Comparison of ENCODE assay signal across 31 cellular contexts in the genomic region with DNA sequence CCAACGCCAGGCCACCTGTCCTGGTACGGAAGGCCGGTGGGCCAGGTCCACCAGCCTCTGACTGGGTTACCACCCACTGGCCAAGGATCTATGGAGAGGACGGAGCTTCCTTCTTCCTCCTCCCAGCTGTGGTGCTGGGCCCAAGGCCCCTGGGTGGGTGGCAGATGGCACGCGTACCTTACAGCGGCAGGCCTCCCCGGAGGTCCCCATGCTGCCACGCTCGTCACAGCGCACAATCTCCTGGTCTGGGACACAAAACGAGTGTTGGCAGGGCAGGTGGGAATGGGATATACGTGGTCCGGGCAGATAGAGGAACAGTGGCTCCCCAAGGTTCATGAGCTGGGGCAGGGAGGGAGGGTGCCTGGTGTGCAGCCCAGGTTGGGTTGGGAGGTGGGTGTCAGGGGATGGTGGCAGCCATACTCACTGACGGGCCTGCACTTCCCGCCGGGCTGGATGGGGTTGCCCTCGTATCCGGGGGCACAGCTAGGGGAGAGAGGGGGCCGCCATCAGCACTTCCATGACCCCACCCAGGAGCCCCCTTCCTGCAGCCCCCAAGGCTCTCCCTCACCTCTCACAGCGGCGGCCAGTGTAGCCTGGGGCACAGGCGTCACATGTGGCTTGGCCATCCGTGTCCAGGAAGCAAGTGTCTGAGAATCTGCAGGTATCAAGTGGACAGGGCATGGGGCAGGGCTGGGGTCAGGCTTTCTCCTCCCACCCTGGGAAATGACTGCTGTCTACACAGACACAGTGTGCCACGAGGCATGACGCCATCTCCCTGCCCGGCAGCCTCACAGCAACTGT.
"Had no signal": no experiment of that assay in that cellular context is flagged by ENCODE, and none has a peak within 500 bp of the region (broad histone marks: within the 10 kb centered on the region; RNA-seq: fewer than 3 reads in every experiment).

No MANE protein-coding gene starts in this region.

- H3K27me3 ChIP-seq: ovary, right lobe of liver, sigmoid colon, suprapubic skin, testis, tibial artery, transverse colon, upper lobe of right lung, uterus had no signal

- H3K9me3 Mint-ChIP-seq: naive thymus-derived CD8-positive, alpha-beta T cell; natural killer cell treated with Interleukin-12 subunit alpha and Interleukin-12 subunit beta and Interleukin-15 and Interleukin-18, amount 100 ng/mL, for 72 hours; nephron progenitor cell; neural crest cell; stimulated activated memory B cell treated with anti-CD40 and anti-IgM and Interleukin-4, amounts not matched to agents 10 μg/mL and 1 μg/mL and 100 μg/mL, for 72 hours; stimulated activated naive CD8-positive, alpha-beta T cell treated with anti-CD3 and anti-CD28 coated beads, Interleukin-15, amount 100 ng/mL, for 72 hours; type B pancreatic cell had no signal

- H3K79me2 ChIP-seq: parathyroid adenoma had no signal

- H3K27ac Mint-ChIP-seq: natural killer cell treated with Interleukin-12 subunit alpha and Interleukin-12 subunit beta and Interleukin-15 and Interleukin-18, amount 100 ng/mL, for 72 hours; progenitor cell of endocrine pancreas; stimulated activated memory B cell treated with anti-CD40 and anti-IgM and Interleukin-4, amounts not matched to agents 10 μg/mL and 1 μg/mL and 100 μg/mL, for 72 hours; type B pancreatic cell had no signal

- H3K9ac ChIP-seq: parathyroid adenoma had no signal

- FAIRE-seq: small intestine had no signal

- H2AFZ ChIP-seq: parathyroid adenoma had no signal

- H3K4me3 Mint-ChIP-seq: naive thymus-derived CD8-positive, alpha-beta T cell; natural killer cell treated with Interleukin-12 subunit alpha and Interleukin-12 subunit beta and Interleukin-15 and Interleukin-18, amount 100 ng/mL, for 72 hours; nephron progenitor cell; neural crest cell; stimulated activated memory B cell treated with anti-CD40 and anti-IgM and Interleukin-4, amounts not matched to agents 10 μg/mL and 1 μg/mL and 100 μg/mL, for 72 hours; stimulated activated naive CD8-positive, alpha-beta T cell treated with anti-CD3 and anti-CD28 coated beads, Interleukin-15, amount 100 ng/mL, for 72 hours; type B pancreatic cell had no signal

- H3K9me3 ChIP-seq: ovary, psoas muscle, right lobe of liver, sigmoid colon, suprapubic skin, testis, tibial artery, transverse colon, upper lobe of right lung, uterus had no signal

- ATAC-seq: naive thymus-derived CD8-positive, alpha-beta T cell; natural killer cell treated with Interleukin-12 subunit alpha and Interleukin-12 subunit beta and Interleukin-15 and Interleukin-18, amount 100 ng/mL, for 72 hours; psoas muscle; right cardiac atrium; right lobe of liver; stimulated activated memory B cell treated with anti-CD40 and anti-IgM and Interleukin-4, amounts not matched to agents 10 μg/mL and 1 μg/mL and 100 μg/mL, for 72 hours; stimulated activated naive CD8-positive, alpha-beta T cell treated with anti-CD3 and anti-CD28 coated beads, Interleukin-15, amount 100 ng/mL, for 72 hours; stimulated activated naive CD8-positive, alpha-beta T cell treated with anti-CD3 and anti-CD28 coated beads, Interleukin-15, Interleukin-2, amounts not matched to agents 100 U/mL and 50 U/mL, for 24 hours; upper lobe of right lung had no signal

- DNase-seq: naive thymus-derived CD8-positive, alpha-beta T cell; nephron progenitor cell; occipital lobe; ovary; posterior cingulate gyrus; right lobe of liver; sigmoid colon; small intestine; stimulated activated CD4-positive, alpha-beta T cell treated with anti-CD3 and anti-CD28 coated beads, Interleukin-12 subunit alpha, Interleukin-12 subunit beta, amount 100 ng/mL, for 4 hours; stimulated activated CD4-positive, alpha-beta T cell treated with anti-CD3 and anti-CD28 coated beads, Interleukin-1b, Interleukin-23, amount 100 ng/mL, for 48 hours; stimulated activated CD4-positive, alpha-beta T cell treated with anti-CD3 and anti-CD28 coated beads, Interleukin-4, amount 100 ng/mL, for 1 hour; stimulated activated CD4-positive, alpha-beta T cell treated with anti-CD3 and anti-CD28 coated beads, Interleukin-4, amount 100 ng/mL, for 4 hours; stimulated activated CD8-positive, alpha-beta memory T cell treated with anti-CD3 and anti-CD28 coated beads, Interleukin-4, amount 100 ng/mL, for 48 hours; stimulated activated naive CD4-positive, alpha-beta T cell; stimulated activated naive CD8-positive, alpha-beta T cell treated with anti-CD3 and anti-CD28 coated beads, Interleukin-15, amount 100 ng/mL, for 72 hours; stimulated activated naive CD8-positive, alpha-beta T cell treated with anti-CD3 and anti-CD28 coated beads, Interleukin-15, Interleukin-2, amounts not matched to agents 100 U/mL and 50 U/mL, for 24 hours; substantia nigra; testis; tibial artery; transverse colon; upper lobe of right lung; uterus had no signal

- H3K4me1 Mint-ChIP-seq: naive thymus-derived CD8-positive, alpha-beta T cell; neural crest cell; stimulated activated memory B cell treated with anti-CD40 and anti-IgM and Interleukin-4, amounts not matched to agents 10 μg/mL and 1 μg/mL and 100 μg/mL, for 72 hours; stimulated activated naive CD8-positive, alpha-beta T cell treated with anti-CD3 and anti-CD28 coated beads, Interleukin-15, amount 100 ng/mL, for 72 hours had no signal

- H3K36me3 ChIP-seq: ovary, right lobe of liver, uterus had no signal

- H3K4me1 ChIP-seq: parathyroid adenoma, psoas muscle, right lobe of liver, suprapubic skin, testis, transverse colon, upper lobe of right lung, uterus had no signal

- H3K4me3 ChIP-seq: ovary, psoas muscle, right lobe of liver, sigmoid colon, suprapubic skin, testis, tibial artery, transverse colon, upper lobe of right lung, uterus had no signal

- H3K27me3 Mint-ChIP-seq: naive thymus-derived CD8-positive, alpha-beta T cell; natural killer cell treated with Interleukin-12 subunit alpha and Interleukin-12 subunit beta and Interleukin-15 and Interleukin-18, amount 100 ng/mL, for 72 hours; progenitor cell of endocrine pancreas; stimulated activated naive CD8-positive, alpha-beta T cell treated with anti-CD3 and anti-CD28 coated beads, Interleukin-15, amount 100 ng/mL, for 72 hours; type B pancreatic cell had no signal

- H3K27ac ChIP-seq: ovary, parathyroid adenoma, psoas muscle, right lobe of liver, suprapubic skin, testis, tibial artery, transverse colon, upper lobe of right lung, uterus had no signal

- H3K36me3 Mint-ChIP-seq: natural killer cell treated with Interleukin-12 subunit alpha and Interleukin-12 subunit beta and Interleukin-15 and Interleukin-18, amount 100 ng/mL, for 72 hours; stimulated activated memory B cell treated with anti-CD40 and anti-IgM and Interleukin-4, amounts not matched to agents 10 μg/mL and 1 μg/mL and 100 μg/mL, for 72 hours; type B pancreatic cell had no signal
